Comparison of ENCODE assay signal across 8 cellular contexts in genomic region chr2:15591692-15592463, GRCh38. TPM values are rescaled to one million over a fixed set of nuclear protein-coding genes. Genes with fewer than 3 reads are reported as not detected.
DNase-seq lines count a peak whose midpoint lies in the region; ATAC-seq, FAIRE-seq and TF ChIP-seq lines count a peak whose summit lies in the region.

TSS of gene DDX1 (plus strand) at chr2:15591868. CDS start at chr2:15591934, 66 bp downstream.

- intact Hi-C loops in Caco-2 (cut with micrococcal nuclease; ENCODE audit: unreplicated experiment), result loop anchor here (1.0 to 2.0 kb wide), 2 partner anchors 31 to 45 kb away; partner anchors contain the start of gene NBAS

- DNase-seq in Caco-2, result peak; percentile 88 to 94
- peak; percentile 83 for DNase-seq in HT-29 (ENCODE audit: low spot score)
- peak; percentile 83 for DNase-seq in NT2/D1 (ENCODE audit: low read depth, low spot score)
- peak; percentile 82 for DNase-seq in activated CD8-positive, alpha-beta memory T cell treated with anti-CD3 and anti-CD28 coated beads, Interleukin-2, amount 50 U/mL, for 4 hours
- DNase-seq in midbrain (lab: John Stamatoyannopoulos, UW), result peak; percentile 86
- peak; percentile 78 to 79 for DNase-seq in stimulated activated CD8-positive, alpha-beta memory T cell treated with anti-CD3 and anti-CD28 coated beads, Interleukin-15, amount 100 ng/mL, for 48 hours (ENCODE audit: low read depth in 2 of 2)

- peaks cover 7% of the 10 kb centered on the region for H3K4me1 Mint-ChIP-seq in Caco-2 (ENCODE audit: low read depth, unreplicated experiment)

- POLR2A ChIA-PET in Caco-2 (lab: Charles Lee), result no interaction called here

- H3K27me3 Mint-ChIP-seq in Caco-2 (ENCODE audit: insufficient read depth, unreplicated experiment), result no peaks in the 10 kb centered on the region

- peaks cover 4% of the 10 kb centered on the region; the same call in 1 of the 2 replicates for H3K4me1 ChIP-seq in Caco-2
- H3K4me1 ChIP-seq in NT2/D1 (ENCODE audit: insufficient read depth, insufficient read length), result no peaks in the 10 kb centered on the region

- H3K9ac ChIP-seq in NT2/D1 (ENCODE audit: insufficient read length, low read depth), result peak within 1 kb of the TSS; percentile 93

- peak within 1 kb of the TSS; percentile 85 for H3K4me3 Mint-ChIP-seq in Caco-2 (ENCODE audit: unreplicated experiment)

- peaks cover 32% of the 10 kb centered on the region for H3K36me3 Mint-ChIP-seq in Caco-2 (ENCODE audit: insufficient read depth, unreplicated experiment)

- TSS peak; percentile 61 for BruUV-seq in Caco-2 (replicated peaks; lab: Mats Ljungman, UMichigan)

- TF ChIP-seq CTCF in Caco-2 (IDR thresholded peaks at IDR 0.05; ENCODE audit: insufficient read depth in 1 of 2, low read depth in 1 of 2, low read length in 1 of 2, severe bottlenecking in 1 of 2, unreplicated experiment in 1 of 2), result no peak

- CTCF ChIA-PET in Caco-2 (lab: Charles Lee), result interaction anchor here (1.9 kb wide), 1 partner anchor 15 kb away, joined by 4 read pairs; no protein-coding TSS in a partner anchor

- peak; percentile 95 for ATAC-seq in GM21360 (IDR thresholded peaks at IDR 0.05; ENCODE audit: unreplicated experiment)

- peak within 1 kb of the TSS; percentile 93 for H3K27ac Mint-ChIP-seq in Caco-2 (ENCODE audit: unreplicated experiment)

- H3K9me3 ChIP-seq in Caco-2 (no peaks in the 10 kb centered on the region), NT2/D1 (ENCODE audit: insufficient read depth, low read length) (no peaks in the 10 kb centered on the region)

- peak; percentile 4 for FAIRE-seq in endometrium (lab: Jason Lieb, UNC)

- H3K27me3 ChIP-seq in Caco-2 (replicated peaks; ENCODE audit: control insufficient read depth, insufficient read depth, low read length) (no peaks in the 10 kb centered on the region), NT2/D1 (ENCODE audit: insufficient read depth, insufficient read length) (no peaks in the 10 kb centered on the region)

- H3K36me3 ChIP-seq in Caco-2 (ENCODE audit: control insufficient read depth, insufficient read depth, low read length) (peaks cover 3% of the 10 kb centered on the region; the same call in 1 of the 2 replicates), NT2/D1 (ENCODE audit: insufficient read depth, insufficient read length, low read length) (peaks cover 31% of the 10 kb centered on the region)

- H3K9me3 Mint-ChIP-seq in Caco-2 (ENCODE audit: unreplicated experiment), result no peaks in the 10 kb centered on the region

- peak within 1 kb of the TSS; percentile 77 for H3K4me3 ChIP-seq in Caco-2 (ENCODE audit: low read depth, low read length)
- H3K4me3 ChIP-seq in NT2/D1 (ENCODE audit: insufficient read length, low read depth), result peak within 1 kb of the TSS; percentile 86

RNA-seq across cellular contexts. Expression of gene DDX1, which starts in this region (rescaled TPM):
- 145 and 163 TPM in 2 replicates for total RNA-seq in Caco-2 (2022)
- total RNA-seq in HT-29 (2014; rRNA removed; shearing (Covaris generic)), result 26.9 and 29.2 TPM in 2 replicates

Comparison
In these comparisons a context has a peak if more than half of its experiments do, and no peak if none do; other contexts are left out.
1. Peak in every context shown above with its lines: DNase-seq, ATAC-seq and H3K4me3 ChIP-seq.